Comparison of ENCODE assay signal across 13 cellular contexts in genomic region chr20:55216525-55217242, GRCh38.
"Had no signal": no experiment of that assay in that cellular context is flagged by ENCODE, and none has a peak within 500 bp of the region (broad histone marks: within the 10 kb centered on the region; RNA-seq: fewer than 3 reads in every experiment).

No MANE protein-coding gene starts in this region.

- H3K36me3 ChIP-seq: cardiac muscle cell, thoracic aorta had no signal

- DNase-seq: activated CD4-positive, alpha-beta T cell treated with anti-CD3 and anti-CD28 coated beads, Interleukin-2, amount 50 U/mL, for 4 hours; activated CD4-positive, CD25-positive, alpha-beta regulatory T cell treated with anti-CD3 and anti-CD28 coated beads, Interleukin-2, amount 50 U/mL, for 72 hours; activated T-cell treated with anti-CD3 and anti-CD28 coated beads, Interleukin-2, amount 50 U/mL, for 1 hour; anterior cingulate cortex; midbrain; naive B cell; stimulated activated CD4-positive, alpha-beta T cell treated with anti-CD3 and anti-CD28 coated beads, Interleukin-15, amount 100 ng/mL, for 24 hours; stimulated activated CD4-positive, alpha-beta T cell treated with anti-CD3 and anti-CD28 coated beads, Interleukin-4, amount 100 ng/mL, for 24 hours; stimulated activated naive CD8-positive, alpha-beta T cell treated with anti-CD3 and anti-CD28 coated beads, Interleukin-15, amount 100 ng/mL, for 72 hours had no signal

- H3K4me3 ChIP-seq: cardiac muscle cell, hepatocyte, thoracic aorta had no signal

- H3K27me3 ChIP-seq: cardiac muscle cell, hepatocyte had no signal

- FAIRE-seq: colon had no signal

- ATAC-seq: stimulated activated naive CD8-positive, alpha-beta T cell treated with anti-CD3 and anti-CD28 coated beads, Interleukin-15, amount 100 ng/mL, for 72 hours had no signal

- H3K27ac ChIP-seq: cardiac muscle cell, hepatocyte, thoracic aorta had no signal
